1 cellular context compared by ENCODE assay signal in the genomic region with DNA sequence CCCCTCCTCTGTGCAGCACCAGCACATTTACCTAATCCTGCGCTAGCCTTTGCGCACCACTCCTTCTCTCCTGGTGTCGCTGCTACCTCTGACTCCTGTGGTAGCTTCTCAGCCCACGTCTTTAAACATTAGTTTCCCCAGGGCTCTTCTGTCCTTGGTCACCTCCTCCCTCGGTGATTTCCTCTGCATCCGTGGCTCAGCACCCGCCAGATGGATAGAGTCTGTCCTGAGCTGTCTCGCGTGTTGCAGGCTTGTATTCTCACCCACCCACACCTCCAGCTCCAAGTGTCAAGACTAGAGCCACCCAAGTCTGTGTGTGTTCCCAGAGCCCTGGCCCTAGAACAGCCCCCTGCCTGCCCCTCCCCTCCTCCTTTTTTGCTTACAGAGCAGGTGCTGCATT.
A peak's percentile ranks its signal among the peaks of the same experiment; 100 is the strongest.
TF ChIP-seq lines count a peak whose summit lies in the region.

No MANE protein-coding gene starts in this region.

TF ChIP-seq in HEK293, 187 proteins besides CTCF, POLR2A, EP300 and RAD21 (continued from another document):
- TF ChIP-seq, protein P1, sequence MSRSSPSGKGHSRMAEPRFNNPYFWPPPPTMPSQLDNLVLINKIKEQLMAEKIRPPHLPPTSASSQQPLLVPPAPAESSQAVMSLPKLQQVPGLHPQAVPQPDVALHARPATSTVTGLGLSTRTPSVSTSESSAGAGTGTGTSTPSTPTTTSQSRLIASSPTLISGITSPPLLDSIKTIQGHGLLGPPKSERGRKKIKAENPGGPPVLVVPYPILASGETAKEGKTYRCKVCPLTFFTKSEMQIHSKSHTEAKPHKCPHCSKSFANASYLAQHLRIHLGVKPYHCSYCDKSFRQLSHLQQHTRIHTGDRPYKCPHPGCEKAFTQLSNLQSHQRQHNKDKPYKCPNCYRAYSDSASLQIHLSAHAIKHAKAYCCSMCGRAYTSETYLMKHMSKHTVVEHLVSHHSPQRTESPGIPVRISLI (tag by site-specific recombination; IDR thresholded peaks at IDR 0.05): no peak
- TF ChIP-seq PRDM10 (tag by site-specific recombination; IDR thresholded peaks at IDR 0.05) (no peak), ZNF521 (tag by site-specific recombination; IDR thresholded peaks at IDR 0.05) (no peak), ZFHX2 (tag by site-specific recombination; conservative IDR thresholded peaks at IDR 0.05) (peak; percentile 62), YY1 (tag by site-specific recombination; IDR thresholded peaks at IDR 0.05) (no peak)
TF ChIP-seq in HEK293: peak in this region for 4.
